ENCODE assay signal across 8 cellular contexts in genomic region chr1:156420209-156421061, GRCh38. TPM values are rescaled to one million over a fixed set of nuclear protein-coding genes. Genes with fewer than 3 reads are reported as not detected.
DNase-seq lines count a peak whose midpoint lies in the region; ATAC-seq and TF ChIP-seq lines count a peak whose summit lies in the region.
"Had no signal": no experiment of that assay in that cellular context is flagged by ENCODE, and none has a peak within 500 bp of the region (broad histone marks: within the 10 kb centered on the region; RNA-seq: fewer than 3 reads in every experiment).

No MANE protein-coding gene starts in this region.

- H3K4me1 ChIP-seq in sigmoid colon, result peaks cover 0 to 23% (median 23%) of the 10 kb centered on the region in 4 donors

- H3K27ac ChIP-seq in sigmoid colon, result no peak overlapping the region
- H3K27ac ChIP-seq: SJSA1 had no signal

- H3K27me3 Mint-ChIP-seq in dendritic cell treated with granulocyte-macrophage colony-stimulating factor and Interleukin-4, amounts not matched to agents 40 ng/mL and 50 ng/mL, for 4 days, result peaks cover 95% of the 10 kb centered on the region

- peak; percentile 25 to 78 (median 39) for DNase-seq in T-helper 2 cell
- no peak for DNase-seq in sigmoid colon
- DNase-seq in AG20443 (ENCODE audit: low spot score), result no peak
- DNase-seq in NCI-H1436 treated with DMSO at 0.1 percent for 48 hours (lab: John Stamatoyannopoulos, UW), result no peak

- no peaks in the 10 kb centered on the region for H3K9me3 Mint-ChIP-seq in dendritic cell treated with granulocyte-macrophage colony-stimulating factor and Interleukin-4, amounts not matched to agents 40 ng/mL and 50 ng/mL, for 4 days

- no peak for TF ChIP-seq EP300 in sigmoid colon (IDR thresholded peaks at IDR 0.05)

- no peaks in the 10 kb centered on the region for H3K36me3 Mint-ChIP-seq in dendritic cell treated with granulocyte-macrophage colony-stimulating factor and Interleukin-4, amounts not matched to agents 40 ng/mL and 50 ng/mL, for 4 days (ENCODE audit: low read depth)

- intact Hi-C loops in dendritic cell treated with granulocyte-macrophage colony-stimulating factor and Interleukin-4, amounts not matched to agents 40 ng/mL and 50 ng/mL, for 4 days (cut with micrococcal nuclease), result no loop called here
- intact Hi-C loops in sigmoid colon (cut with DNase I), result no loop called here

- no peak for TF ChIP-seq CTCF in sigmoid colon (IDR thresholded peaks at IDR 0.05)

- H3K36me3 ChIP-seq in sigmoid colon, result no peaks in the 10 kb centered on the region
- H3K36me3 ChIP-seq: SJSA1 had no signal

- H3K27ac Mint-ChIP-seq in dendritic cell treated with granulocyte-macrophage colony-stimulating factor and Interleukin-4, amounts not matched to agents 40 ng/mL and 50 ng/mL, for 4 days, result no peak overlapping the region

- peaks cover 27% of the 10 kb centered on the region for H3K4me1 Mint-ChIP-seq in dendritic cell treated with granulocyte-macrophage colony-stimulating factor and Interleukin-4, amounts not matched to agents 40 ng/mL and 50 ng/mL, for 4 days (ENCODE audit: low read depth)

- ATAC-seq in GM21723 (IDR thresholded peaks at IDR 0.05; ENCODE audit: unreplicated experiment), result peak; percentile 49
- ATAC-seq in GM21825 (IDR thresholded peaks at IDR 0.05; ENCODE audit: unreplicated experiment), result no peak

- H3K4me3 Mint-ChIP-seq in dendritic cell treated with granulocyte-macrophage colony-stimulating factor and Interleukin-4, amounts not matched to agents 40 ng/mL and 50 ng/mL, for 4 days, result peak overlapping the region; percentile 53

- no peaks in the 10 kb centered on the region for H3K9me3 ChIP-seq in sigmoid colon
- H3K9me3 ChIP-seq: SJSA1 had no signal

- H3K27me3 ChIP-seq in sigmoid colon, result peaks cover 42 to 100% (median 78%) of the 10 kb centered on the region in 3 donors

- no peak for TF ChIP-seq POLR2A in sigmoid colon (IDR thresholded peaks at IDR 0.05)

- peak overlapping the region in 3 of 4 donors; percentile 17 to 36 (median 36) for H3K4me3 ChIP-seq in sigmoid colon

- WGBS in sigmoid colon, 2 donors, result 3 to 5% methylated on average over 68 of the region's 68 CpGs

RNA-seq across cellular contexts. Expression of gene RHBG, which starts 51.4 kb away (rescaled TPM):
- not detected for total RNA-seq in sigmoid colon
- not detected for polyA plus RNA-seq in sigmoid colon
- total RNA-seq: SJSA1 had no signal

Comparison
In these comparisons a context has a peak if more than half of its experiments do, and no peak if none do; other contexts are left out.
1. DNase-seq: peak in T-helper 2 cell (5 of 5); none in sigmoid colon (single experiment), AG20443 (single experiment) and NCI-H1436 treated with DMSO at 0.1 percent for 48 hours (single experiment).